Comparison of ENCODE assay signal across 28 cellular contexts in genomic region chr4:76334885-76335284, GRCh38.
"Had no signal": no experiment of that assay in that cellular context is flagged by ENCODE, and none has a peak within 500 bp of the region (broad histone marks: within the 10 kb centered on the region; RNA-seq: fewer than 3 reads in every experiment).

No MANE protein-coding gene starts in this region.

- H3K36me3 ChIP-seq: colonic mucosa, esophagus muscularis mucosa, esophagus squamous epithelium, gastrocnemius medialis, gastroesophageal sphincter, heart left ventricle, heart right ventricle had no signal

- ATAC-seq: effector memory CD8-positive, alpha-beta T cell; esophagus mucosa; foreskin keratinocyte; gastrocnemius medialis; gastroesophageal sphincter; heart left ventricle; heart right ventricle had no signal

- H3K27me3 ChIP-seq: colonic mucosa, dorsolateral prefrontal cortex, esophagus muscularis mucosa, esophagus squamous epithelium, gastrocnemius medialis, gastroesophageal sphincter, heart left ventricle, heart right ventricle, hepatocyte had no signal

- FAIRE-seq: endometrium, endothelial cell of umbilical vein, frontal cortex had no signal

- H3K9me3 ChIP-seq: colonic mucosa, esophagus muscularis mucosa, esophagus squamous epithelium, gastrocnemius medialis, gastroesophageal sphincter, heart left ventricle, heart right ventricle had no signal

- H3K4me3 ChIP-seq: colonic mucosa, coronary artery, dorsolateral prefrontal cortex, esophagus muscularis mucosa, esophagus squamous epithelium, gastrocnemius medialis, gastroesophageal sphincter, heart left ventricle, heart right ventricle, hepatocyte had no signal

- H3K27ac ChIP-seq: colonic mucosa, coronary artery, dorsolateral prefrontal cortex, epithelial cell of prostate, esophagus muscularis mucosa, esophagus squamous epithelium, foreskin keratinocyte, gastrocnemius medialis, gastroesophageal sphincter, heart left ventricle, heart right ventricle, hepatocyte had no signal

- H3K4me2 ChIP-seq: hepatocyte had no signal

- DNase-seq: colonic mucosa; cortex of kidney; dermis blood vessel endothelial cell; dorsolateral prefrontal cortex; effector CD4-positive, alpha-beta T cell; effector CD8-positive, alpha-beta T cell; effector memory CD4-positive, alpha-beta T cell; effector memory CD8-positive, alpha-beta T cell; endodermal cell; erythroblast; esophagus squamous epithelium; foreskin fibroblast; foreskin keratinocyte; foreskin melanocyte; gastrocnemius medialis; glutamatergic neuron; head of caudate nucleus; heart left ventricle; heart right ventricle had no signal

- H3K79me2 ChIP-seq: hepatocyte had no signal

- H3K4me1 ChIP-seq: colonic mucosa, esophagus squamous epithelium, foreskin keratinocyte, gastrocnemius medialis, heart left ventricle, heart right ventricle had no signal

- H2AFZ ChIP-seq: hepatocyte had no signal
